9 cellular contexts compared by ENCODE assay signal in genomic region chr3:30893678-30894325, GRCh38. TPM values are rescaled to one million over a fixed set of nuclear protein-coding genes. Genes with fewer than 3 reads are reported as not detected.
A peak's percentile ranks its signal among the peaks of the same experiment; 100 is the strongest.
DNase-seq lines count a peak whose midpoint lies in the region; ATAC-seq and TF ChIP-seq lines count a peak whose summit lies in the region.
"Had no signal": no experiment of that assay in that cellular context is flagged by ENCODE, and none has a peak within 500 bp of the region (broad histone marks: within the 10 kb centered on the region; RNA-seq: fewer than 3 reads in every experiment).

No MANE protein-coding gene starts in this region.

- no peaks in the 10 kb centered on the region for H3K9me3 ChIP-seq in WERI-Rb-1 (ENCODE audit: severe bottlenecking)
- H3K9me3 ChIP-seq in stomach = no peaks in the 10 kb centered on the region

- H3K27ac ChIP-seq in WERI-Rb-1 (no peak overlapping the region), stomach (no peak overlapping the region)
- H3K27ac ChIP-seq: C4-2B had no signal

- H3K27me3 ChIP-seq in WERI-Rb-1 (ENCODE audit: insufficient read depth, low read depth, severe bottlenecking) (peaks cover 4% of the 10 kb centered on the region), stomach (peaks cover 0 to 28% (median 17%) of the 10 kb centered on the region in 3 donors)

- no peak overlapping the region for H3K27ac Mint-ChIP-seq in activated CD4-positive, alpha-beta T cell treated with anti-CD3 and anti-CD28 coated beads, Interleukin-2, amount 10 ng/mL, durations not matched to agents 24 days and 14 days

- no peak for TF ChIP-seq EP300 in stomach (IDR thresholded peaks at IDR 0.05)

- H3K4me3 ChIP-seq in WERI-Rb-1 (ENCODE audit: low read depth, low read length) = peak overlapping the region; percentile 53
- H3K4me3 ChIP-seq in iPS-11a (ENCODE audit: low read depth, low read length) = peak overlapping the region; percentile 28
- peak overlapping the region; percentile 58 to 71 (median 59) for H3K4me3 ChIP-seq in stomach

- no peaks in the 10 kb centered on the region for H3K36me3 Mint-ChIP-seq in activated CD4-positive, alpha-beta T cell treated with anti-CD3 and anti-CD28 coated beads, Interleukin-2, amount 10 ng/mL, durations not matched to agents 24 days and 14 days (ENCODE audit: low read depth)

- H3K36me3 ChIP-seq in WERI-Rb-1 (no peaks in the 10 kb centered on the region), stomach (no peaks in the 10 kb centered on the region)

- intact Hi-C loops in activated CD4-positive, alpha-beta T cell treated with anti-CD3 and anti-CD28 coated beads, Interleukin-2, amount 10 ng/mL, durations not matched to agents 24 days and 14 days (cut with micrococcal nuclease) = no loop called here
- intact Hi-C loops in stomach (cut with DNase I; ENCODE audit: low total_unique reads) = no loop called here

- peaks cover 10% of the 10 kb centered on the region for H3K4me1 Mint-ChIP-seq in activated CD4-positive, alpha-beta T cell treated with anti-CD3 and anti-CD28 coated beads, Interleukin-2, amount 10 ng/mL, durations not matched to agents 24 days and 14 days

- H3K27me3 Mint-ChIP-seq in activated CD4-positive, alpha-beta T cell treated with anti-CD3 and anti-CD28 coated beads, Interleukin-2, amount 10 ng/mL, durations not matched to agents 24 days and 14 days = peaks cover 58% of the 10 kb centered on the region

- WGBS in stomach, 5 donors = 36 to 53% (median 48%) methylated on average over 8 of the region's 8 CpGs

- TF ChIP-seq CTCF in WERI-Rb-1 (IDR thresholded peaks at IDR 0.05; ENCODE audit: low read depth, low read length) = no peak
- no peak for TF ChIP-seq CTCF in stomach (IDR thresholded peaks at IDR 0.05)

- H3K4me3 Mint-ChIP-seq in activated CD4-positive, alpha-beta T cell treated with anti-CD3 and anti-CD28 coated beads, Interleukin-2, amount 10 ng/mL, durations not matched to agents 24 days and 14 days = peak overlapping the region; percentile 77

- TF ChIP-seq POLR2A in stomach (IDR thresholded peaks at IDR 0.05) (no peak), GM18505 (IDR thresholded peaks at IDR 0.05; ENCODE audit: borderline replicate concordance, extremely low read depth, insufficient read depth, insufficient read length) (no peak)

- no peak for ATAC-seq in GM18505 (IDR thresholded peaks at IDR 0.05; ENCODE audit: unreplicated experiment)

- H3K9me3 Mint-ChIP-seq in activated CD4-positive, alpha-beta T cell treated with anti-CD3 and anti-CD28 coated beads, Interleukin-2, amount 10 ng/mL, durations not matched to agents 24 days and 14 days = no peaks in the 10 kb centered on the region

- H3K4me1 ChIP-seq in stomach = peaks cover 0 to 13% (median 12%) of the 10 kb centered on the region in 4 donors

- no peak for DNase-seq in activated CD4-positive, alpha-beta T cell treated with anti-CD3 and anti-CD28 coated beads, Interleukin-2, amount 10 ng/mL, durations not matched to agents 24 days and 14 days
- DNase-seq in activated CD4-positive, alpha-beta T cell treated with anti-CD3 and anti-CD28 coated beads for 1 hour = no peak
- DNase-seq in WERI-Rb-1 (no peak), stomach (no peak), NCI-H524 (lab: John Stamatoyannopoulos, UW) (no peak), SKM-1 treated with dmso at 0.1 percent for 144 hours (lab: John Stamatoyannopoulos, UW; ENCODE audit: unreplicated experiment) (no peak)

RNA-seq across cellular contexts. Expression of gene GADL1, which starts 0.7 kb away (rescaled TPM):
- total RNA-seq in activated CD4-positive, alpha-beta T cell treated with anti-CD3 and anti-CD28 coated beads, Interleukin-2, amount 10 ng/mL, durations not matched to agents 24 days and 14 days = not detected in 2 replicates
- total RNA-seq in stomach = under 1 TPM in 1 of 5 donors, not detected in 4; 0.73 TPM
- polyA plus RNA-seq in stomach = under 1 TPM in 1 of 3 donors, not detected in 2; 0.03 TPM
